In the genomic region with DNA sequence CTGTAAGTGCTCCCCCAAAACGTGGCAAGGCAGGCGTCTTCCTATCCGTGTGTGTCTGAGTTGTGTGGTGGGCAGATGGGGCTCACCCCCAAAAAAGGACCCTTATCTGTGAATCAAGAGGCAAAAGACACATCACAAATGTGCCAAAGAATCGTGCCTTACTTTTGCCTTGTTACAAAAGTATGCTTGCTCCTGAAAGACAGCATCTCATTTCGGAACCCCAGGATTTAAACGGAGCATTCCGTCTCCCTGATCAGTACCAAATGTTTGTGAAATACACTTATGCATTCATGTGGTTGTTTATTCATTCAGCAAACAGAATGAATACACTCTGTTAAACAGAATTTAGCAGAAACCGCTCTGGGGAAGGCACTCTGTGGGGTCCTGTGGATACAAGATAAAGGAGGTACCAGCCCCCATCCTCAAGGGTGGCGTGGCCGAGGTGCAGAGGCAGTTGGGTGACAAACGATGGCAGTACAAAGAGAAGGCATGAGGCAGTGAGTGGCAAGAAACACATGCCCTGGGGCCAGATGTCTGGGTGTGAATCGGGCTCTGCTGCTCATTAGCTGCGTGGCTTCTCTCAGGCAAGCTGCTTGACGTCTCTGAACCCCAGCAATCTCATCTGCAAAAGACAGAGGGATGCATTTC, we compare ENCODE assay signal across 15 cellular contexts. TPM values are rescaled to one million over a fixed set of nuclear protein-coding genes. Genes with fewer than 3 reads are reported as not detected.
DNase-seq lines count a peak whose midpoint lies in the region; ATAC-seq and TF ChIP-seq lines count a peak whose summit lies in the region.
"Had no signal": no experiment of that assay in that cellular context is flagged by ENCODE, and none has a peak within 500 bp of the region (broad histone marks: within the 10 kb centered on the region; RNA-seq: fewer than 3 reads in every experiment).

No MANE protein-coding gene starts in this region.

- H3K4me2 ChIP-seq in BLaER1 treated with 17β-estradiol and CSF1 and Interleukin-3, amounts not matched to agents 10 nM and 100 nM = peak overlapping the region; percentile 80 to 96 (median 89)
- peak overlapping the region; percentile 76 for H3K4me2 ChIP-seq in skeletal muscle satellite cell (ENCODE audit: low read length)

- peak overlapping the region in 5 of 11 experiments; percentile 11 to 58 (median 14); a peak in 5 of 22 replicates for H3K9ac ChIP-seq in BLaER1 treated with 17β-estradiol and CSF1 and Interleukin-3, amounts not matched to agents 10 nM and 100 nM
- H3K9ac ChIP-seq in skeletal muscle satellite cell (ENCODE audit: low read depth, low read length) = no peak overlapping the region

- no peak for TF ChIP-seq POLR2A in GM18505 (IDR thresholded peaks at IDR 0.05; ENCODE audit: borderline replicate concordance, extremely low read depth, insufficient read depth, insufficient read length)

- H4K20me1 ChIP-seq in BLaER1 treated with 17β-estradiol and CSF1 and Interleukin-3, amounts not matched to agents 10 nM and 100 nM = no peaks in the 10 kb centered on the region

- TF ChIP-seq CTCF in WI38 (IDR thresholded peaks at IDR 0.05; ENCODE audit: low read depth, low read length) = no peak

- H3K27me3 ChIP-seq in BLaER1 treated with 17β-estradiol and CSF1 and Interleukin-3, amounts not matched to agents 10 nM and 100 nM = peaks cover 0 to 23% (median 13%) of the 10 kb centered on the region in 11 experiments; a peak in 17 of 22 replicates
- peaks cover 2% of the 10 kb centered on the region for H3K27me3 ChIP-seq in layer of hippocampus (ENCODE audit: control insufficient read depth, insufficient read depth, low read length)
- peaks cover 80% of the 10 kb centered on the region for H3K27me3 ChIP-seq in skeletal muscle satellite cell (ENCODE audit: control insufficient read depth, insufficient read depth, low read length)

- H3K36me3 ChIP-seq in BLaER1 treated with 17β-estradiol and CSF1 and Interleukin-3, amounts not matched to agents 10 nM and 100 nM = no peaks in the 10 kb centered on the region
- H3K36me3 ChIP-seq in skeletal muscle satellite cell (ENCODE audit: insufficient read depth, low read length) = no peaks in the 10 kb centered on the region

- DNase-seq in Kasumi-1 (lab: John Stamatoyannopoulos, UW) = no peak
- DNase-seq: activated naive CD4-positive, alpha-beta T cell treated with anti-CD3 and anti-CD28 coated beads for 36 hours; CD8-positive, alpha-beta T cell; cerebellar nuclear complex; immature natural killer cell; MM.1S; stimulated activated CD4-positive, alpha-beta T cell treated with anti-CD3 and anti-CD28 coated beads, Interleukin-2, amount 100 ng/mL, for 24 hours had no signal

- ATAC-seq in GM18505 (IDR thresholded peaks at IDR 0.05; ENCODE audit: unreplicated experiment) = no peak
- ATAC-seq in GM19324 (IDR thresholded peaks at IDR 0.05; ENCODE audit: low FRiP score, unreplicated experiment) = no peak
- no peak for ATAC-seq in GM19395 (IDR thresholded peaks at IDR 0.05; ENCODE audit: unreplicated experiment)
- ATAC-seq: CD8-positive, alpha-beta T cell had no signal

- H3K4me1 ChIP-seq in BLaER1 treated with 17β-estradiol and CSF1 and Interleukin-3, amounts not matched to agents 10 nM and 100 nM = peaks cover 30 to 46% (median 37%) of the 10 kb centered on the region in 10 experiments
- peaks cover 6% of the 10 kb centered on the region for H3K4me1 ChIP-seq in skeletal muscle satellite cell (ENCODE audit: control insufficient read depth, insufficient read depth, low read length)

- H3K9me3 ChIP-seq in BLaER1 treated with 17β-estradiol and CSF1 and Interleukin-3, amounts not matched to agents 10 nM and 100 nM (replicated peaks in 1 of 11) = no peaks in the 10 kb centered on the region
- no peaks in the 10 kb centered on the region for H3K9me3 ChIP-seq in skeletal muscle satellite cell (replicated peaks; ENCODE audit: low read length)

- no peak overlapping the region for H3K27ac ChIP-seq in BLaER1 treated with 17β-estradiol and CSF1 and Interleukin-3, amounts not matched to agents 10 nM and 100 nM
- H3K27ac ChIP-seq in layer of hippocampus (ENCODE audit: low read depth, low read length) = peak overlapping the region; percentile 22
- H3K27ac ChIP-seq: HL-60 had no signal

- H3K4me3 ChIP-seq in BLaER1 treated with 17β-estradiol and CSF1 and Interleukin-3, amounts not matched to agents 10 nM and 100 nM = peak overlapping the region in 1 of 10 experiments; percentile 45; a peak in 1 of 20 replicates
- peak overlapping the region; percentile 64 for H3K4me3 ChIP-seq in WI38 (ENCODE audit: low read depth, low read length)
- no peak overlapping the region for H3K4me3 ChIP-seq in skeletal muscle satellite cell (ENCODE audit: low read length)

RNA-seq across cellular contexts. Expression of a gene that starts 0.6 kb away (rescaled TPM):
- not detected in 2 replicates for total RNA-seq in skeletal muscle satellite cell (2012; rRNA removed)
- total RNA-seq: activated naive CD4-positive, alpha-beta T cell treated with anti-CD3 and anti-CD28 coated beads for 36 hours; CD8-positive, alpha-beta T cell had no signal

RNA-seq across cellular contexts. Expression of a gene that starts 55.5 kb away (rescaled TPM):
- total RNA-seq in skeletal muscle satellite cell (2012; rRNA removed) = not detected in 2 replicates
- total RNA-seq: activated naive CD4-positive, alpha-beta T cell treated with anti-CD3 and anti-CD28 coated beads for 36 hours; CD8-positive, alpha-beta T cell had no signal
